In genomic region chr17:75516255-75516618, GRCh38 we compare ENCODE assay signal across 8 cellular contexts. TPM values are rescaled to one million over a fixed set of nuclear protein-coding genes. Genes with fewer than 3 reads are reported as not detected.
DNase-seq lines count a peak whose midpoint lies in the region; ATAC-seq and TF ChIP-seq lines count a peak whose summit lies in the region.

Gene TSEN54, plus strand, starts transcription at chr17:75516528. Its CDS starts 33 bp downstream, at chr17:75516561.

- ATAC-seq in stimulated activated naive CD8-positive, alpha-beta T cell treated with anti-CD3 and anti-CD28 coated beads, Interleukin-15, amount 100 ng/mL, for 72 hours, result peak; percentile 90

- no peaks in the 10 kb centered on the region for H3K9me2 ChIP-seq in DOHH2 (replicated peaks; ENCODE audit: control insufficient read depth, low read length)

- H3K27ac Mint-ChIP-seq in nephron progenitor cell, result no peak within 1 kb of the TSS
- peak within 1 kb of the TSS; percentile 23 to 74 for H3K27ac Mint-ChIP-seq in stimulated activated naive CD8-positive, alpha-beta T cell treated with anti-CD3 and anti-CD28 coated beads, Interleukin-15, amount 100 ng/mL, for 72 hours

- peak within 1 kb of the TSS; percentile 86 for H3K4me3 Mint-ChIP-seq in nephron progenitor cell
- peak within 1 kb of the TSS; percentile 95 to 96 for H3K4me3 Mint-ChIP-seq in stimulated activated naive CD8-positive, alpha-beta T cell treated with anti-CD3 and anti-CD28 coated beads, Interleukin-15, amount 100 ng/mL, for 72 hours

- H3F3A ChIP-seq in DOHH2 (ENCODE audit: control insufficient read depth, insufficient read depth), result no peaks in the 10 kb centered on the region; the same call in 1 of the 2 replicates

- peaks cover 44% of the 10 kb centered on the region for H3K4me1 Mint-ChIP-seq in nephron progenitor cell
- H3K4me1 Mint-ChIP-seq in stimulated activated naive CD8-positive, alpha-beta T cell treated with anti-CD3 and anti-CD28 coated beads, Interleukin-15, amount 100 ng/mL, for 72 hours, result peaks cover 35% of the 10 kb centered on the region

- H3K4me1 ChIP-seq in DOHH2 (ENCODE audit: control insufficient read depth, low read length), result peaks cover 30% of the 10 kb centered on the region

- peaks cover 5% of the 10 kb centered on the region; the same call in 1 of the 2 replicates for H4K20me1 ChIP-seq in DOHH2 (ENCODE audit: control insufficient read depth, insufficient read depth, low read depth, low read length)

- H3K9me3 ChIP-seq in DOHH2 (ENCODE audit: control insufficient read depth, insufficient read depth, low read length) (no peaks in the 10 kb centered on the region), MG63 (no peaks in the 10 kb centered on the region)

- H3K27me3 Mint-ChIP-seq in nephron progenitor cell (ENCODE audit: low read depth, poor library complexity), result peaks cover 7% of the 10 kb centered on the region
- no peaks in the 10 kb centered on the region for H3K27me3 Mint-ChIP-seq in stimulated activated naive CD8-positive, alpha-beta T cell treated with anti-CD3 and anti-CD28 coated beads, Interleukin-15, amount 100 ng/mL, for 72 hours

- TF ChIP-seq CTCF in DOHH2 (IDR thresholded peaks at IDR 0.05; ENCODE audit: low read depth, low read length, poor library complexity, severe bottlenecking) (no peak), fibroblast of the aortic adventitia (IDR thresholded peaks at IDR 0.05; ENCODE audit: insufficient read depth, low read length) (no peak), nephron progenitor cell (IDR thresholded peaks at IDR 0.05) (no peak)

- H3K9me3 Mint-ChIP-seq in nephron progenitor cell, result no peaks in the 10 kb centered on the region
- H3K9me3 Mint-ChIP-seq in stimulated activated naive CD8-positive, alpha-beta T cell treated with anti-CD3 and anti-CD28 coated beads, Interleukin-15, amount 100 ng/mL, for 72 hours, result no peaks in the 10 kb centered on the region

- peaks cover 28% of the 10 kb centered on the region for H3K36me3 Mint-ChIP-seq in nephron progenitor cell (ENCODE audit: low read depth)

- peaks cover 20% of the 10 kb centered on the region for H3K36me3 ChIP-seq in DOHH2 (ENCODE audit: control insufficient read depth, low read length)
- peaks cover 45% of the 10 kb centered on the region for H3K36me3 ChIP-seq in MG63

- H3K4me2 ChIP-seq in DOHH2 (ENCODE audit: low read length), result peak within 1 kb of the TSS; percentile 82

- H3K4me3 ChIP-seq in DOHH2 (ENCODE audit: low read length) (peak within 1 kb of the TSS; percentile 93), MG63 (peak within 1 kb of the TSS; percentile 77), fibroblast of the aortic adventitia (ENCODE audit: low read depth, low read length) (peak within 1 kb of the TSS; percentile 78)

- H3K27me3 ChIP-seq in DOHH2 (ENCODE audit: control insufficient read depth, low read length) (peaks cover 17% of the 10 kb centered on the region), MG63 (no peaks in the 10 kb centered on the region)

- H3K79me2 ChIP-seq in DOHH2 (ENCODE audit: control insufficient read depth, low read length), result peaks cover 20% of the 10 kb centered on the region

- DNase-seq in H4 (ENCODE audit: low spot score), result peak; percentile 87
- peak; percentile 96 for DNase-seq in MG63
- peak; percentile 39 for DNase-seq in SIG-M5 (lab: John Stamatoyannopoulos, UW)
- DNase-seq in activated effector memory CD4-positive, alpha-beta T cell treated with anti-CD3 and anti-CD28 coated beads, Interleukin-2, amount 50 U/mL, for 16 hours, result peak; percentile 98
- peak; percentile 80 for DNase-seq in fibroblast of the aortic adventitia (ENCODE audit: low read depth)
- DNase-seq in nephron progenitor cell, result peak; percentile 95
- peak; percentile 94 for DNase-seq in stimulated activated naive CD8-positive, alpha-beta T cell treated with anti-CD3 and anti-CD28 coated beads, Interleukin-15, amount 100 ng/mL, for 72 hours

- H3K27ac ChIP-seq in DOHH2 (ENCODE audit: low read depth, low read length), result no peak within 1 kb of the TSS

RNA-seq across cellular contexts. Expression of gene TSEN54, which starts in this region (rescaled TPM):
- 24.1 and 28.6 TPM in 2 replicates for total RNA-seq in H4 (2014; rRNA removed; shearing (Covaris generic))
- total RNA-seq in MG63 (2014; rRNA removed; shearing (Covaris generic); ENCODE audit: low replicate concordance), result 34.6 and 83.8 TPM in 2 replicates
- total RNA-seq in fibroblast of the aortic adventitia (ENCODE audit: low replicate concordance), result 8.0 and 11.4 TPM in 2 replicates

Comparison
In these comparisons a context has a peak if more than half of its experiments do, and no peak if none do; other contexts are left out.
1. DNase-seq: peak in every context shown above with its lines; median percentile 98 in activated effector memory CD4-positive, alpha-beta T cell treated with anti-CD3 and anti-CD28 coated beads, Interleukin-2, amount 50 U/mL, for 16 hours; 96 in MG63; 95 in nephron progenitor cell; 94 in stimulated activated naive CD8-positive, alpha-beta T cell treated with anti-CD3 and anti-CD28 coated beads, Interleukin-15, amount 100 ng/mL, for 72 hours; 87 in H4; 80 in fibroblast of the aortic adventitia; 39 in SIG-M5.